Comparison of ENCODE assay signal across 1 cellular context in the genomic region with DNA sequence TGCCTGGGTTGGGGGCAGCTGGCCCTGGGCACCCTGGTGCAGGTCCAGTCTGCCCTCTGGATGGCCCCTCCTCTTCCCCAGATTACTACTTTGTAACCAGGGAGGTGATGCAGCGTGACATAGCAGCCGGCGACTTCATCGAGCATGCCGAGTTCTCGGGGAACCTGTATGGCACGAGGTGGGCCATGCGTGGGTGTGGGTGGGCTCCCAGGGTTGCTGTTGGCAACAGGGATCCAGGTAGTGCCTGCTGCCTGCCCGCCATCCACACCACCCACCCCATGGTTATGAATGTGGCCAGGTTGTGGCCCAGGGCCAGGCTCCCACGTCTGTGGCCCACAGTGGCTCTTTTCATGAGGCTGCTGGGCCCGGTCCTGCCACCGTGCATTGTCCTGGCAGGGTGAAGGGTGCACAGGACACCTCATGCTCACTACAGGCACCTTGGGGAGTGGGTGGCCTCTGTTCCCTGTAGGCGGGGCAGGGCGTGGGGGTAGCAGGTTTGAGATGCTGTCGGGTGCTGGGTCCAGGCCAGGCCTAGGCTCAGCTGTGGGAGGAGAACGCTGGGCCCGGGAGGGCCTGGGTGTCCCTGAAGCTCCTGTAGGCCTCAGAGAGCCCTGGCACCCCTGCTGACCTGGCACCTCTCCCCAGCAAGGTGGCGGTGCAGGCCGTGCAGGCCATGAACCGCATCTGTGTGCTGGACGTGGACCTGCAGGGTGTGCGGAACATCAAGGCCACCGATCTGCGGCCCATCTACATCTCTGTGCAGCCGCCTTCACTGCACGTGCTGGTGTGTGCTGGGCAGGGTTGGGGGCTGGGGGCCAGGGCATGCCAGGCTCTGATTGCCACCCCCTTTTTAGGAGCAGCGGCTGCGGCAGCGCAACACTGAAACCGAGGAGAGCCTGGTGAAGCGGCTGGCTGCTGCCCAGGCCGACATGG.
TF ChIP-seq lines count a peak whose summit lies in the region.

No MANE protein-coding gene starts in this region.

TF ChIP-seq in HepG2, 621 proteins besides CTCF, POLR2A, EP300 and RAD21:
- TF ChIP-seq RBFOX2 (IDR thresholded peaks at IDR 0.05; ENCODE audit: low read depth, low read length), result peak; percentile 61; the same call in 1 of the 2 replicates
- peak; percentile 61 for TF ChIP-seq AGO2 (optimal IDR thresholded peaks at IDR 0.05; ENCODE audit: low read depth, low read length)
- no peak for TF ChIP-seq PBX3 (CRISPR knock-in tag; IDR thresholded peaks at IDR 0.05; ENCODE audit: borderline replicate concordance)
